ENCODE assay signal across 8 cellular contexts in the genomic region with DNA sequence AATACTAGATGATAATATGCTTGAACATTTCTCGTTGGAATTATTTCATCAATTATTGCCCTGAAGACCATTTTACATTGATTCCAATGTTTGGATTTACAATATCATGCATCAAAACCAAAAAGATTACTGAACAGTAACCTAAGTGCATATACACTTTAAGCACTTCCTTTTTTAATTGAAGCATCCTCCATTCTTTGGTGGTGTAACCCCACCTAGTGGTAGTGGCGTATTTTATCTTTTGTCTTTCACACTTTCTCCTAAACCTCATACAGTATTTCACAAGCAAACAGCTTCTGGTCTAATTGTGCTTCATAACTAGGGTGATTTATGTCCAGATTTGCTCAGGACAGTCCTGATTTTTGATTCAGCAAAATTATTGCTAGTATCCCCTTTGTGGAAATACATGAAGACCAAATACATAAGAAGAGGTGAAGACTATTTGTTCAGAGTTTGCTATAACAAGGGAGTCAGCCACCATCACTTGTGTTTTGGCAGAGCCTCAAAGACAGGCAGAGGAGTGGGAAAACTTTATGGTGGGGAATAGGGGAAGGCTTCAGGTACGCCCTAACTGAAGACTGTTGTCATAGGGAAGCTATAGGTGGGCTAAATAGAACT. TPM values are rescaled to one million over a fixed set of nuclear protein-coding genes. Genes with fewer than 3 reads are reported as not detected.
DNase-seq lines count a peak whose midpoint lies in the region; ATAC-seq and TF ChIP-seq lines count a peak whose summit lies in the region.

No MANE protein-coding gene starts in this region.

- H2BK12ac ChIP-seq in mesenchymal stem cell (ENCODE audit: low read length in 2 of 2), result no peak overlapping the region

- H3F3A ChIP-seq in GM23338 (replicated peaks; ENCODE audit: low read depth), result no peaks in the 10 kb centered on the region

- TF ChIP-seq CTCF in GM23338 (conservative IDR thresholded peaks at IDR 0.05; ENCODE audit: low read depth in 2 of 2), result peak; percentile 74 to 92
- peak; percentile 79 for TF ChIP-seq CTCF in LNCAP (IDR thresholded peaks at IDR 0.05)
- peak; percentile 20 to 90 (median 88) for TF ChIP-seq CTCF in Peyer's patch (IDR thresholded peaks at IDR 0.05)
- TF ChIP-seq CTCF in coronary artery (IDR thresholded peaks at IDR 0.05), result peak; percentile 19

- no peak overlapping the region for H3K23ac ChIP-seq in mesenchymal stem cell (ENCODE audit: low read length in 2 of 2)

- no peak overlapping the region for H3K14ac ChIP-seq in mesenchymal stem cell (ENCODE audit: low read length in 2 of 2)

- peaks cover 7% of the 10 kb centered on the region; the same call in 1 of the 2 replicates for H3K4me1 ChIP-seq in GM23338 (ENCODE audit: insufficient read depth)
- peaks cover 0 to 10% (median 2%) of the 10 kb centered on the region in 4 donors for H3K4me1 ChIP-seq in Peyer's patch
- peaks cover 3% of the 10 kb centered on the region for H3K4me1 ChIP-seq in mesenchymal stem cell (ENCODE audit: control insufficient read depth, insufficient read depth, low read depth, low read length)

- no peak overlapping the region for H3K4me3 Mint-ChIP-seq in GM23338

- H3K27me3 ChIP-seq in GM23338 (ENCODE audit: insufficient read depth) (no peaks in the 10 kb centered on the region), Peyer's patch (no peaks in the 10 kb centered on the region), mesenchymal stem cell (ENCODE audit: control insufficient read depth in 1 of 2, insufficient read depth in 1 of 2, low read length in 2 of 2) (no peaks in the 10 kb centered on the region)

- H4K8ac ChIP-seq in mesenchymal stem cell (ENCODE audit: low read length), result peak overlapping the region; percentile 27

- H3K4me3 ChIP-seq in GM23338 (no peak overlapping the region), Peyer's patch (no peak overlapping the region), coronary artery (no peak overlapping the region), mesenchymal stem cell (ENCODE audit: insufficient read depth in 1 of 2, low read depth in 1 of 2, low read length in 2 of 2) (no peak overlapping the region)

- 27% methylated on average over 2 of the region's 3 CpGs for WGBS in mesenchymal stem cell

- no peak overlapping the region for H3K4me2 ChIP-seq in GM23338
- H3K4me2 ChIP-seq in mesenchymal stem cell (ENCODE audit: low read length, poor library complexity, severe bottlenecking), result no peak overlapping the region

- no peak overlapping the region for H2AK5ac ChIP-seq in mesenchymal stem cell (ENCODE audit: low read length, severe bottlenecking)

- H3K27me3 Mint-ChIP-seq in GM23338 (ENCODE audit: insufficient read depth, low read depth, poor library complexity), result peaks cover 5% of the 10 kb centered on the region

- peaks cover 15% of the 10 kb centered on the region for H3K79me2 ChIP-seq in GM23338 (replicated peaks; ENCODE audit: insufficient read depth)

- no peak overlapping the region for H2BK15ac ChIP-seq in mesenchymal stem cell (ENCODE audit: low read depth, poor library complexity, severe bottlenecking)

- no peaks in the 10 kb centered on the region for H3K9me2 ChIP-seq in GM23338 (ENCODE audit: insufficient read depth)

- no peak overlapping the region for H2BK5ac ChIP-seq in mesenchymal stem cell (ENCODE audit: low read depth, low read length, poor library complexity, severe bottlenecking)

- DNase-seq in A172 (ENCODE audit: low spot score) (peak; percentile 75), ELF-1 (ENCODE audit: low read depth, low spot score) (peak; percentile 13), GM23338 (ENCODE audit: low spot score) (peak; percentile 81), Peyer's patch (no peak), coronary artery (ENCODE audit: low spot score) (no peak), mesenchymal stem cell (peak; percentile 79)
- no peak for DNase-seq in NK-92 treated with Interleukin-12 subunit alpha and Interleukin-12 subunit beta, amount 100 ng/mL, for 24 hours (lab: John Stamatoyannopoulos, UW)

- H3K9me3 Mint-ChIP-seq in GM23338, result peaks cover 2% of the 10 kb centered on the region; the same call in 1 of the 3 replicates

- H4K91ac ChIP-seq in mesenchymal stem cell (ENCODE audit: low read length), result no peak overlapping the region

- H2BK120ac ChIP-seq in mesenchymal stem cell (ENCODE audit: low read depth, low read length), result no peak overlapping the region

- peak overlapping the region; percentile 87 for H3K9ac ChIP-seq in mesenchymal stem cell (ENCODE audit: low read length)

- H3K27ac Mint-ChIP-seq in GM23338, result no peak overlapping the region; the same call in 1 of the 2 replicates

- H3K27ac ChIP-seq in GM23338 (ENCODE audit: low read depth) (no peak overlapping the region), Peyer's patch (no peak overlapping the region), coronary artery (no peak overlapping the region), mesenchymal stem cell (ENCODE audit: low read length, poor library complexity, severe bottlenecking) (no peak overlapping the region)

- no peak for TF ChIP-seq POLR2A in Peyer's patch (IDR thresholded peaks at IDR 0.05)

- no peak overlapping the region for H2AFZ ChIP-seq in GM23338
- H2AFZ ChIP-seq in mesenchymal stem cell (ENCODE audit: low read depth, low read length), result no peak overlapping the region

- no peak overlapping the region for H3K18ac ChIP-seq in mesenchymal stem cell (ENCODE audit: low read depth in 1 of 2, low read length in 2 of 2)

- no peaks in the 10 kb centered on the region for H3K79me1 ChIP-seq in mesenchymal stem cell (replicated peaks; ENCODE audit: low read length, poor library complexity, severe bottlenecking)

- H4K20me1 ChIP-seq in GM23338 (replicated peaks; ENCODE audit: insufficient read depth), result no peaks in the 10 kb centered on the region

- no peaks in the 10 kb centered on the region; the same call in 2 of the 3 replicates for H3K36me3 Mint-ChIP-seq in GM23338 (ENCODE audit: low read depth)

- peak; percentile 25 for ATAC-seq in GM23338

- peaks cover 16% of the 10 kb centered on the region; the same call in 2 of the 3 replicates for H3K4me1 Mint-ChIP-seq in GM23338

- H3K36me3 ChIP-seq in GM23338 (ENCODE audit: insufficient read depth), result no peaks in the 10 kb centered on the region
- no peaks in the 10 kb centered on the region for H3K36me3 ChIP-seq in Peyer's patch
- no peaks in the 10 kb centered on the region for H3K36me3 ChIP-seq in mesenchymal stem cell (ENCODE audit: control insufficient read depth in 1 of 2, insufficient read depth in 2 of 2, low read depth in 1 of 2, low read length in 2 of 2)

- no peaks in the 10 kb centered on the region for H3K9me3 ChIP-seq in Peyer's patch
- H3K9me3 ChIP-seq in mesenchymal stem cell (ENCODE audit: control insufficient read depth, low read length), result no peaks in the 10 kb centered on the region

- H3K4ac ChIP-seq in mesenchymal stem cell (ENCODE audit: low read depth in 1 of 2, low read length in 2 of 2), result no peak overlapping the region

TF ChIP-seq in GM23338, 12 proteins besides CTCF, POLR2A, EP300 and RAD21 (continues in another document):
- TF ChIP-seq POLR2AphosphoS5 (IDR thresholded peaks at IDR 0.05; ENCODE audit: low read depth) (no peak), STAT1 (IDR thresholded peaks at IDR 0.05; ENCODE audit: unreplicated experiment) (no peak), ZNF114 (CRISPR knock-in tag; IDR thresholded peaks at IDR 0.05) (no peak), JUNB (IDR thresholded peaks at IDR 0.05; ENCODE audit: unreplicated experiment) (no peak), EZH2 (IDR thresholded peaks at IDR 0.05; ENCODE audit: low read depth, unreplicated experiment) (no peak)
- TF ChIP-seq, protein P1, sequence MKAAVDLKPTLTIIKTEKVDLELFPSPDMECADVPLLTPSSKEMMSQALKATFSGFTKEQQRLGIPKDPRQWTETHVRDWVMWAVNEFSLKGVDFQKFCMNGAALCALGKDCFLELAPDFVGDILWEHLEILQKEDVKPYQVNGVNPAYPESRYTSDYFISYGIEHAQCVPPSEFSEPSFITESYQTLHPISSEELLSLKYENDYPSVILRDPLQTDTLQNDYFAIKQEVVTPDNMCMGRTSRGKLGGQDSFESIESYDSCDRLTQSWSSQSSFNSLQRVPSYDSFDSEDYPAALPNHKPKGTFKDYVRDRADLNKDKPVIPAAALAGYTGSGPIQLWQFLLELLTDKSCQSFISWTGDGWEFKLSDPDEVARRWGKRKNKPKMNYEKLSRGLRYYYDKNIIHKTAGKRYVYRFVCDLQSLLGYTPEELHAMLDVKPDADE (IDR thresholded peaks at IDR 0.05), result no peak

RNA-seq across cellular contexts. Expression of a gene that starts 3.4 kb away (rescaled TPM):
- total RNA-seq in A172 (2014; rRNA removed; shearing (Covaris generic)), result 45.0 and 74.6 TPM in 2 replicates
- total RNA-seq in GM23338 (2014; rRNA removed; shearing (Covaris generic)), result 35.3 and 44.4 TPM in 2 replicates
- polyA plus RNA-seq in GM23338 (2016; fragmentation: Nextera tagmentation; extraction: Ambion mirVana), result 62.2 and 71.7 TPM in 2 replicates
- 10 to 100 TPM; 26.6 to 96.6 (median 38.3) TPM for total RNA-seq in Peyer's patch
- polyA plus RNA-seq in mesenchymal stem cell (2013, experiment 1 of 2), result 20.2 TPM
- polyA plus RNA-seq in mesenchymal stem cell (2013, experiment 2 of 2), result 21.9 TPM

RNA-seq across cellular contexts. Expression of a gene that starts 23.3 kb away (rescaled TPM):
- 120 TPM in 2 replicates for total RNA-seq in A172 (2014; rRNA removed; shearing (Covaris generic))
- total RNA-seq in GM23338 (2014; rRNA removed; shearing (Covaris generic)), result 47.4 and 53.5 TPM in 2 replicates
- 191 and 194 TPM in 2 replicates for polyA plus RNA-seq in GM23338 (2016; fragmentation: Nextera tagmentation; extraction: Ambion mirVana)
- 10 to 100 TPM; 19.8 to 77.8 (median 47.0) TPM for total RNA-seq in Peyer's patch
- polyA plus RNA-seq in mesenchymal stem cell (2013, experiment 1 of 2), result 109 TPM
- 118 TPM for polyA plus RNA-seq in mesenchymal stem cell (2013, experiment 2 of 2)

Comparison
In these comparisons a context has a peak if more than half of its experiments do, and no peak if none do; other contexts are left out.
1. DNase-seq: peak in A172 (single experiment), ELF-1 (single experiment), GM23338 (single experiment) and mesenchymal stem cell (single experiment); none in Peyer's patch (0 of 3), coronary artery (single experiment) and NK-92 treated with Interleukin-12 subunit alpha and Interleukin-12 subunit beta, amount 100 ng/mL, for 24 hours (single experiment).
2. CTCF ChIP-seq: peak in every context shown above with its lines; median percentile 88 in Peyer's patch; 83 in GM23338; 79 in LNCAP; 19 in coronary artery.